Comparison of ENCODE assay signal across 1 cellular context in the genomic region with DNA sequence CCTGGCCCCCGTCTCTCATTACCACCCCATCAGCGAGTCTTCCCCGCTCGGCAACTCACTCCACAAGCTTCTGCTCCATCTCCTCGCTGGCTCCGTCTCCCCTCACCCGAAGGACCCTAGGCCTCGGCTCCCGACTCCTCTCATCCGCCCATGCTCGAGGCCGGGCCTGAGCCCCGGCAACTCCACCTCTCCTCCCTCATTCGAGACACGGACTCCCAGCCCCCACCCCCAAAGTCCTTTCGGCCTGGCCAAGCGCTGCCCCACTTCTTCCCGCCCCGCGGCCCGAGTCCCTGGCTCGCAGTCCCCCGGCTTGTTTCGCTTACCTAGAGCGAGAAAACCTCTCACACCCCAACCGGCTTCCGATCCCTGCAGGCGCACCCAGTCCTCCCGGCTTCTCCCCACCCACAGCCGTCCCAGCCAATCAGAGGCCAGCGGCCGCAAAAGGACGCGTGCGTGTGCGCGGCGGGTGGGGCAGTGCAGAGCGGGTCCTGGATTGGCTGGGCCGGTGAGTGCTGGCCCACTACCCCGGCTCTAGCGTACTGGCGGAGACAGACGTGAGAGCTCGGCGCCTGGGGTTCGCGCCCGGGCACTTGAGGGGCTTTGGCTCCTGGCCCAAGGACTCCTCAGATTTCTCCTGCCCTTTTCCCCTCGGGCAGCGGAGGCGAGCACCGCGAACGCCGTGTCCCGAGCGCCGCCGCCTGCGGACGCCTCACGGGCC.
TF ChIP-seq lines count a peak whose summit lies in the region.

TSS of gene HIGD1A (minus strand) at position 378 of the 718 bp plus-strand sequence. CDS start 10,237 bp downstream, outside the sequence.

TF ChIP-seq in HepG2, 621 proteins besides CTCF, POLR2A, EP300 and RAD21 (continued from another document and continues in another):
- TF ChIP-seq, protein P1, sequence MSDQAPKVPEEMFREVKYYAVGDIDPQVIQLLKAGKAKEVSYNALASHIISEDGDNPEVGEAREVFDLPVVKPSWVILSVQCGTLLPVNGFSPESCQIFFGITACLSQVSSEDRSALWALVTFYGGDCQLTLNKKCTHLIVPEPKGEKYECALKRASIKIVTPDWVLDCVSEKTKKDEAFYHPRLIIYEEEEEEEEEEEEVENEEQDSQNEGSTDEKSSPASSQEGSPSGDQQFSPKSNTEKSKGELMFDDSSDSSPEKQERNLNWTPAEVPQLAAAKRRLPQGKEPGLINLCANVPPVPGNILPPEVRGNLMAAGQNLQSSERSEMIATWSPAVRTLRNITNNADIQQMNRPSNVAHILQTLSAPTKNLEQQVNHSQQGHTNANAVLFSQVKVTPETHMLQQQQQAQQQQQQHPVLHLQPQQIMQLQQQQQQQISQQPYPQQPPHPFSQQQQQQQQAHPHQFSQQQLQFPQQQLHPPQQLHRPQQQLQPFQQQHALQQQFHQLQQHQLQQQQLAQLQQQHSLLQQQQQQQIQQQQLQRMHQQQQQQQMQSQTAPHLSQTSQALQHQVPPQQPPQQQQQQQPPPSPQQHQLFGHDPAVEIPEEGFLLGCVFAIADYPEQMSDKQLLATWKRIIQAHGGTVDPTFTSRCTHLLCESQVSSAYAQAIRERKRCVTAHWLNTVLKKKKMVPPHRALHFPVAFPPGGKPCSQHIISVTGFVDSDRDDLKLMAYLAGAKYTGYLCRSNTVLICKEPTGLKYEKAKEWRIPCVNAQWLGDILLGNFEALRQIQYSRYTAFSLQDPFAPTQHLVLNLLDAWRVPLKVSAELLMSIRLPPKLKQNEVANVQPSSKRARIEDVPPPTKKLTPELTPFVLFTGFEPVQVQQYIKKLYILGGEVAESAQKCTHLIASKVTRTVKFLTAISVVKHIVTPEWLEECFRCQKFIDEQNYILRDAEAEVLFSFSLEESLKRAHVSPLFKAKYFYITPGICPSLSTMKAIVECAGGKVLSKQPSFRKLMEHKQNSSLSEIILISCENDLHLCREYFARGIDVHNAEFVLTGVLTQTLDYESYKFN (CRISPR knock-in tag; conservative IDR thresholded peaks at IDR 0.05) = no peak
- no peak for TF ChIP-seq ZNF264 (CRISPR knock-in tag; IDR thresholded peaks at IDR 0.05)
- no peak for TF ChIP-seq SIN3B (IDR thresholded peaks at IDR 0.05; ENCODE audit: low read length)
- no peak for TF ChIP-seq ZNF629 (CRISPR knock-in tag; conservative IDR thresholded peaks at IDR 0.05)
- no peak for TF ChIP-seq ELF4 (CRISPR knock-in tag; IDR thresholded peaks at IDR 0.05; ENCODE audit: borderline replicate concordance)
- TF ChIP-seq HDAC2 (CRISPR knock-in tag; IDR thresholded peaks at IDR 0.05) = no peak
- TF ChIP-seq SMAD9 (CRISPR knock-in tag; IDR thresholded peaks at IDR 0.05) = no peak; the same call in 1 of the 2 replicates
- TF ChIP-seq MAF1 (CRISPR knock-in tag; IDR thresholded peaks at IDR 0.05; ENCODE audit: borderline replicate concordance) = no peak
- TF ChIP-seq ZNF724P (CRISPR knock-in tag; IDR thresholded peaks at IDR 0.05; ENCODE audit: borderline replicate concordance) = 0 out of 2 replicates have a peak, but pooled peaks have one; percentile 44
- peak; percentile 35; the same call in 1 of the 2 replicates for TF ChIP-seq ARNTL (CRISPR knock-in tag; IDR thresholded peaks at IDR 0.05)
- TF ChIP-seq ZNF180 (CRISPR knock-in tag; IDR thresholded peaks at IDR 0.05; ENCODE audit: borderline replicate concordance, low read depth) = no peak
- TF ChIP-seq ZNF704 (CRISPR knock-in tag; IDR thresholded peaks at IDR 0.05; ENCODE audit: borderline replicate concordance) = no peak; the same call in 1 of the 2 replicates
- TF ChIP-seq ZNF354B (CRISPR knock-in tag; IDR thresholded peaks at IDR 0.05) = no peak
- TF ChIP-seq ZNF12 (CRISPR knock-in tag; IDR thresholded peaks at IDR 0.05) = no peak
- TF ChIP-seq BCL6 (CRISPR knock-in tag; IDR thresholded peaks at IDR 0.05) = 0 out of 2 replicates have a peak, but pooled peaks have one; percentile 26
- no peak for TF ChIP-seq ZBTB49 (CRISPR knock-in tag; IDR thresholded peaks at IDR 0.05; ENCODE audit: borderline replicate concordance)
- peak; percentile 22 to 74; a peak in 3 of 4 replicates for TF ChIP-seq HMGXB4 (CRISPR knock-in tag; IDR thresholded peaks at IDR 0.05; ENCODE audit: borderline replicate concordance in 1 of 2, low read depth in 1 of 2)
- no peak for TF ChIP-seq ZNF772 (CRISPR knock-in tag; IDR thresholded peaks at IDR 0.05)
- TF ChIP-seq ZMYM3 (CRISPR knock-in tag; IDR thresholded peaks at IDR 0.05) = no peak
- TF ChIP-seq ZNF282 (IDR thresholded peaks at IDR 0.05; ENCODE audit: partially characterized antibody) = no peak
- no peak; the same call in 1 of the 2 replicates for TF ChIP-seq ZSCAN20 (CRISPR knock-in tag; IDR thresholded peaks at IDR 0.05; ENCODE audit: borderline replicate concordance)
- TF ChIP-seq SRSF1 (optimal IDR thresholded peaks at IDR 0.05; ENCODE audit: low read depth, low read length) = no peak
- TF ChIP-seq ZBTB20 (CRISPR knock-in tag; IDR thresholded peaks at IDR 0.05; ENCODE audit: borderline replicate concordance, low read depth) = no peak
- TF ChIP-seq FOXM1 (CRISPR knock-in tag; IDR thresholded peaks at IDR 0.05) = no peak
- TF ChIP-seq ZNF414 (CRISPR knock-in tag; IDR thresholded peaks at IDR 0.05) = no peak
- TF ChIP-seq MYC (CRISPR knock-in tag; IDR thresholded peaks at IDR 0.05; ENCODE audit: borderline replicate concordance) = no peak
- TF ChIP-seq ASH2L (IDR thresholded peaks at IDR 0.05; ENCODE audit: insufficient read length, low read depth, low read length) = peak; percentile 80
- TF ChIP-seq KLF12 (CRISPR knock-in tag; IDR thresholded peaks at IDR 0.05; ENCODE audit: borderline replicate concordance) = no peak
- peak; percentile 44; the same call in 1 of the 2 replicates for TF ChIP-seq ATF7-NPFF (CRISPR knock-in tag; IDR thresholded peaks at IDR 0.05; ENCODE audit: low read depth)
- TF ChIP-seq ZNF749 (CRISPR knock-in tag; IDR thresholded peaks at IDR 0.05; ENCODE audit: borderline replicate concordance) = peak; percentile 33
- no peak for TF ChIP-seq ZNF577 (CRISPR knock-in tag; IDR thresholded peaks at IDR 0.05; ENCODE audit: borderline replicate concordance, low read depth)
- no peak for TF ChIP-seq EHMT2 (IDR thresholded peaks at IDR 0.05; ENCODE audit: borderline replicate concordance, low read depth, low read length)
- peak; percentile 76; the same call in 1 of the 2 replicates for TF ChIP-seq ZNF709 (CRISPR knock-in tag; IDR thresholded peaks at IDR 0.05)
- no peak for TF ChIP-seq SRSF9 (IDR thresholded peaks at IDR 0.05; ENCODE audit: borderline replicate concordance, insufficient read depth, low read depth, low read length, poor library complexity, severe bottlenecking)
- TF ChIP-seq, protein P2, sequence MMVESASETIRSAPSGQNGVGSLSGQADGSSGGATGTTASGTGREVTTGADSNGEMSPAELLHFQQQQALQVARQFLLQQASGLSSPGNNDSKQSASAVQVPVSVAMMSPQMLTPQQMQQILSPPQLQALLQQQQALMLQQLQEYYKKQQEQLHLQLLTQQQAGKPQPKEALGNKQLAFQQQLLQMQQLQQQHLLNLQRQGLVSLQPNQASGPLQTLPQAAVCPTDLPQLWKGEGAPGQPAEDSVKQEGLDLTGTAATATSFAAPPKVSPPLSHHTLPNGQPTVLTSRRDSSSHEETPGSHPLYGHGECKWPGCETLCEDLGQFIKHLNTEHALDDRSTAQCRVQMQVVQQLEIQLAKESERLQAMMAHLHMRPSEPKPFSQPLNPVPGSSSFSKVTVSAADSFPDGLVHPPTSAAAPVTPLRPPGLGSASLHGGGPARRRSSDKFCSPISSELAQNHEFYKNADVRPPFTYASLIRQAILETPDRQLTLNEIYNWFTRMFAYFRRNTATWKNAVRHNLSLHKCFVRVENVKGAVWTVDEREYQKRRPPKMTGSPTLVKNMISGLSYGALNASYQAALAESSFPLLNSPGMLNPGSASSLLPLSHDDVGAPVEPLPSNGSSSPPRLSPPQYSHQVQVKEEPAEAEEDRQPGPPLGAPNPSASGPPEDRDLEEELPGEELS (CRISPR knock-in tag; IDR thresholded peaks at IDR 0.05) = peak; percentile 24; the same call in 1 of the 2 replicates
- TF ChIP-seq JDP2 (CRISPR knock-in tag; IDR thresholded peaks at IDR 0.05; ENCODE audit: borderline replicate concordance) = no peak; the same call in 1 of the 2 replicates
- TF ChIP-seq HOXA5 (CRISPR knock-in tag; IDR thresholded peaks at IDR 0.05) = peak; percentile 21; the same call in 1 of the 2 replicates
- no peak for TF ChIP-seq ZNF788 (CRISPR knock-in tag; IDR thresholded peaks at IDR 0.05; ENCODE audit: borderline replicate concordance)
- TF ChIP-seq, protein P3, sequence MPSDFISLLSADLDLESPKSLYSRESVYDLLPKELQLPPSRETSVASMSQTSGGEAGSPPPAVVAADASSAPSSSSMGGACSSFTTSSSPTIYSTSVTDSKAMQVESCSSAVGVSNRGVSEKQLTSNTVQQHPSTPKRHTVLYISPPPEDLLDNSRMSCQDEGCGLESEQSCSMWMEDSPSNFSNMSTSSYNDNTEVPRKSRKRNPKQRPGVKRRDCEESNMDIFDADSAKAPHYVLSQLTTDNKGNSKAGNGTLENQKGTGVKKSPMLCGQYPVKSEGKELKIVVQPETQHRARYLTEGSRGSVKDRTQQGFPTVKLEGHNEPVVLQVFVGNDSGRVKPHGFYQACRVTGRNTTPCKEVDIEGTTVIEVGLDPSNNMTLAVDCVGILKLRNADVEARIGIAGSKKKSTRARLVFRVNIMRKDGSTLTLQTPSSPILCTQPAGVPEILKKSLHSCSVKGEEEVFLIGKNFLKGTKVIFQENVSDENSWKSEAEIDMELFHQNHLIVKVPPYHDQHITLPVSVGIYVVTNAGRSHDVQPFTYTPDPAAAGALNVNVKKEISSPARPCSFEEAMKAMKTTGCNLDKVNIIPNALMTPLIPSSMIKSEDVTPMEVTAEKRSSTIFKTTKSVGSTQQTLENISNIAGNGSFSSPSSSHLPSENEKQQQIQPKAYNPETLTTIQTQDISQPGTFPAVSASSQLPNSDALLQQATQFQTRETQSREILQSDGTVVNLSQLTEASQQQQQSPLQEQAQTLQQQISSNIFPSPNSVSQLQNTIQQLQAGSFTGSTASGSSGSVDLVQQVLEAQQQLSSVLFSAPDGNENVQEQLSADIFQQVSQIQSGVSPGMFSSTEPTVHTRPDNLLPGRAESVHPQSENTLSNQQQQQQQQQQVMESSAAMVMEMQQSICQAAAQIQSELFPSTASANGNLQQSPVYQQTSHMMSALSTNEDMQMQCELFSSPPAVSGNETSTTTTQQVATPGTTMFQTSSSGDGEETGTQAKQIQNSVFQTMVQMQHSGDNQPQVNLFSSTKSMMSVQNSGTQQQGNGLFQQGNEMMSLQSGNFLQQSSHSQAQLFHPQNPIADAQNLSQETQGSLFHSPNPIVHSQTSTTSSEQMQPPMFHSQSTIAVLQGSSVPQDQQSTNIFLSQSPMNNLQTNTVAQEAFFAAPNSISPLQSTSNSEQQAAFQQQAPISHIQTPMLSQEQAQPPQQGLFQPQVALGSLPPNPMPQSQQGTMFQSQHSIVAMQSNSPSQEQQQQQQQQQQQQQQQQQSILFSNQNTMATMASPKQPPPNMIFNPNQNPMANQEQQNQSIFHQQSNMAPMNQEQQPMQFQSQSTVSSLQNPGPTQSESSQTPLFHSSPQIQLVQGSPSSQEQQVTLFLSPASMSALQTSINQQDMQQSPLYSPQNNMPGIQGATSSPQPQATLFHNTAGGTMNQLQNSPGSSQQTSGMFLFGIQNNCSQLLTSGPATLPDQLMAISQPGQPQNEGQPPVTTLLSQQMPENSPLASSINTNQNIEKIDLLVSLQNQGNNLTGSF (CRISPR knock-in tag; IDR thresholded peaks at IDR 0.05) = 0 out of 2 replicates have a peak, but pooled peaks have one; percentile 32
